In genomic region chr21:36698160-36699025, GRCh38 we compare ENCODE assay signal across 8 cellular contexts. TPM values are rescaled to one million over a fixed set of nuclear protein-coding genes. Genes with fewer than 3 reads are reported as not detected.
DNase-seq lines count a peak whose midpoint lies in the region; ATAC-seq and TF ChIP-seq lines count a peak whose summit lies in the region.
"Had no signal": no experiment of that assay in that cellular context is flagged by ENCODE, and none has a peak within 500 bp of the region (broad histone marks: within the 10 kb centered on the region; RNA-seq: fewer than 3 reads in every experiment).

No MANE protein-coding gene starts in this region.

- peaks cover 51 to 71% of the 10 kb centered on the region in 2 donors for H3K27me3 Mint-ChIP-seq in CD8-positive, alpha-beta memory T cell

- peak overlapping the region; percentile 94 for H3K9ac ChIP-seq in skeletal muscle satellite cell (ENCODE audit: low read depth, low read length)

- H3K9me3 Mint-ChIP-seq in CD8-positive, alpha-beta memory T cell: no peaks in the 10 kb centered on the region

- H3K36me3 ChIP-seq in H7 (replicated peaks; ENCODE audit: control insufficient read depth, insufficient read depth, low read length): no peaks in the 10 kb centered on the region
- H3K36me3 ChIP-seq in heart right ventricle: no peaks in the 10 kb centered on the region
- H3K36me3 ChIP-seq in skeletal muscle satellite cell (ENCODE audit: insufficient read depth, low read length): peaks cover 9% of the 10 kb centered on the region
- H3K36me3 ChIP-seq in CD8-positive, alpha-beta memory T cell (ENCODE audit: insufficient read depth, low read length): no peaks in the 10 kb centered on the region

- no peaks in the 10 kb centered on the region for H3K36me3 Mint-ChIP-seq in CD8-positive, alpha-beta memory T cell

- H3K4me2 ChIP-seq in skeletal muscle satellite cell (ENCODE audit: low read length): peak overlapping the region; percentile 99

- POLR2A ChIA-PET in CD8-positive, alpha-beta memory T cell (lab: Charles Lee): no interaction called here

- WGBS in heart right ventricle, 2 donors: 1% methylated on average over 67 to 80 of the region's 80 CpGs

- H3K27me3 ChIP-seq in H7 (ENCODE audit: control insufficient read depth, insufficient read depth, low read length) (peaks cover 100% of the 10 kb centered on the region), heart right ventricle (peaks cover 90 to 100% (median 100%) of the 10 kb centered on the region in 7 donors), skeletal muscle satellite cell (ENCODE audit: control insufficient read depth, insufficient read depth, low read length) (no peaks in the 10 kb centered on the region)
- H3K27me3 ChIP-seq in CD8-positive, alpha-beta memory T cell (ENCODE audit: insufficient read depth, low read length, poor library complexity, severe bottlenecking): peaks cover 59% of the 10 kb centered on the region

- CTCF ChIA-PET in CD8-positive, alpha-beta memory T cell (lab: Charles Lee): no interaction called here

- no peak overlapping the region for H3K27ac Mint-ChIP-seq in CD8-positive, alpha-beta memory T cell

- TF ChIP-seq CTCF in heart right ventricle (IDR thresholded peaks at IDR 0.05): no peak

- H3K4me3 ChIP-seq in H7 (ENCODE audit: insufficient read depth, low read depth, low read length) (peak overlapping the region; percentile 28), heart right ventricle (peak overlapping the region; percentile 35 to 58 (median 50)), skeletal muscle satellite cell (ENCODE audit: low read length) (peak overlapping the region; percentile 80)
- no peak overlapping the region for H3K4me3 ChIP-seq in CD8-positive, alpha-beta memory T cell (ENCODE audit: low read length)

- H3K4me1 ChIP-seq in heart right ventricle (peaks cover 18 to 66% (median 52%) of the 10 kb centered on the region in 9 donors), skeletal muscle satellite cell (ENCODE audit: control insufficient read depth, insufficient read depth, low read length) (peaks cover 26% of the 10 kb centered on the region)
- peaks cover 10% of the 10 kb centered on the region for H3K4me1 ChIP-seq in CD8-positive, alpha-beta memory T cell (ENCODE audit: insufficient read depth, low read length)

- H3K4me1 Mint-ChIP-seq in CD8-positive, alpha-beta memory T cell: peaks cover 9 to 26% (median 14%) of the 10 kb centered on the region in 3 donors

- H3K4me3 Mint-ChIP-seq in CD8-positive, alpha-beta memory T cell: peak overlapping the region in 1 of 7 donors; percentile 59

- intact Hi-C loops in heart right ventricle (cut with DNase I): no loop called here

- H3K27ac ChIP-seq in heart right ventricle: no peak overlapping the region
- H3K27ac ChIP-seq in CD8-positive, alpha-beta memory T cell (ENCODE audit: low read depth, low read length): no peak overlapping the region

- peak in 3 of 8 donors; percentile 19 to 34 (median 31) for ATAC-seq in heart right ventricle

- DNase-seq in H7 (peak; percentile 87), NCI-H774 (lab: John Stamatoyannopoulos, UW) (peak; percentile 55), heart right ventricle (no peak), DMS79 treated with DMSO at 0.1 percent for 48 hours (lab: John Stamatoyannopoulos, UW) (no peak), NOMO-1 treated with dmso at 0.1 percent for 144 hours (lab: John Stamatoyannopoulos, UW; ENCODE audit: unreplicated experiment) (no peak)
- no peak for DNase-seq in CD8-positive, alpha-beta memory T cell
- DNase-seq: NCI-H510A treated with DMSO at 0.1 percent for 48 hours had no signal

- H3K9me3 ChIP-seq in heart right ventricle (no peaks in the 10 kb centered on the region), skeletal muscle satellite cell (replicated peaks; ENCODE audit: low read length) (no peaks in the 10 kb centered on the region)
- no peaks in the 10 kb centered on the region for H3K9me3 ChIP-seq in CD8-positive, alpha-beta memory T cell (ENCODE audit: low read length)

RNA-seq across cellular contexts. Expression of gene SIM2, which starts 0.5 kb away (rescaled TPM):
- total RNA-seq in H7 (2014; rRNA removed; shearing (Covaris generic)): 0.07 and 0.11 TPM in 2 replicates
- under 1 TPM in 2 of 10 donors, not detected in 8; 0.15 to 0.16 TPM for total RNA-seq in heart right ventricle
- under 1 TPM in 1 of 2 donors, not detected in 1; 0.01 TPM for polyA plus RNA-seq in heart right ventricle
- total RNA-seq in skeletal muscle satellite cell (2012; rRNA removed): under 0.01 and 0.25 TPM in 2 replicates
- not detected for total RNA-seq in CD8-positive, alpha-beta memory T cell
- 0.07 TPM for polyA plus RNA-seq in CD8-positive, alpha-beta memory T cell

Comparison
In these comparisons a context has a peak if more than half of its experiments do, and no peak if none do; other contexts are left out.
1. DNase-seq: peak in H7 (single experiment) and NCI-H774 (single experiment); none in heart right ventricle (0 of 2), DMS79 treated with DMSO at 0.1 percent for 48 hours (single experiment), NOMO-1 treated with dmso at 0.1 percent for 144 hours (single experiment) and CD8-positive, alpha-beta memory T cell (0 of 5).